Comparison of ENCODE assay signal across 8 cellular contexts in the genomic region with DNA sequence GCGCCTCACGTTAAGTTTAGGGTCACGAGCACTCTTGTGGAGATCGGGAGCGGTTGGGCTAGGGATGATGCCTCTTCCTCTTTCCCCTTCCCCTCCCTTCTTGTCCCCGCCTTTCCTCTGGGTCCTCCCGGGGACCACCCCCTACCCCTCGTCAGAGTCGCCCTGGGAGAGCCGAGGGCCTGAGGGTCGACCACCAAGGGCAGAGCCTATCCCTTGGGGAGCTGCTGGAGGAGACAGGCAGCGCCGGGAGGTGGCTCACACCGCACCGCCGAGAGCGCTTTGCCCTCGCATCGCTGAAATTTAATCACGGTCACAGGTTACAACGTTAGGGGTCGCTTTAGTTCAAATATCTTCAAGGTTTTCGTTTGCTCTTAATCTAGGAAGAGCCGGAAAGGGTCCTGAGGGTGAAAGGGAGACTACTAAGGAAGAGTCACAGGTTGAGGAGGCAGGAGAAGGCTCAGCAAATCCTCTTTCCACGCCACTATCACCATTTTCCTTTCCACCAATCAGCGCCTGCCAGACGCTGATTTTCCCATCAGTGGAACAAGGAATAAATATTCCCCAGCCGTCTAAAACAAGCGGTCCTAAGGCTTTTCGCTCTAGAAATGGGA. TPM values are rescaled to one million over a fixed set of nuclear protein-coding genes. Genes with fewer than 3 reads are reported as not detected.
DNase-seq lines count a peak whose midpoint lies in the region; ATAC-seq lines count a peak whose summit lies in the region.

No MANE protein-coding gene starts in this region.

- DNase-seq in activated T-cell treated with anti-CD3 and anti-CD28 coated beads for 48 hours (ENCODE audit: low read depth) (peak; percentile 15), activated T-cell treated with anti-CD3 and anti-CD28 coated beads for 4 hours (no peak), MG63 (no peak), fibroblast of peridontal ligament (ENCODE audit: extremely low read depth) (peak; percentile 49), GM19240 (ENCODE audit: insufficient read length, low spot score) (no peak)
- no peak for DNase-seq in activated T-cell treated with anti-CD3 and anti-CD28 coated beads, Interleukin-2, amount 50 U/mL, for 4 hours
- DNase-seq in naive thymus-derived CD4-positive, alpha-beta T cell: peak in 4 of 9 donors; percentile 9 to 31 (median 14)

- peaks cover 5 to 15% of the 10 kb centered on the region in 2 donors for H3K4me1 ChIP-seq in naive thymus-derived CD4-positive, alpha-beta T cell (ENCODE audit: control insufficient read depth in 2 of 2, insufficient read depth in 2 of 2, low read length in 2 of 2)

- no peaks in the 10 kb centered on the region for H3K9me3 ChIP-seq in MG63
- H3K9me3 ChIP-seq in naive thymus-derived CD4-positive, alpha-beta T cell (ENCODE audit: control insufficient read depth in 2 of 3, low read length in 3 of 3): no peaks in the 10 kb centered on the region

- POLR2A ChIA-PET in naive thymus-derived CD4-positive, alpha-beta T cell (lab: Charles Lee): no interaction called here

- H3K27ac Mint-ChIP-seq in naive thymus-derived CD4-positive, alpha-beta T cell: peak overlapping the region in 1 of 9 donors; percentile 27

- intact Hi-C loops in naive thymus-derived CD4-positive, alpha-beta T cell (cut with micrococcal nuclease): loop anchor here (2.0 to 5.0 kb wide), 3 partner anchors 57 to 220 kb away; partner anchors contain the start of gene MMRN1 (in 1 of the 2)

- H3K27me3 ChIP-seq in MG63: peaks cover 5% of the 10 kb centered on the region
- H3K27me3 ChIP-seq in naive thymus-derived CD4-positive, alpha-beta T cell (ENCODE audit: control insufficient read depth in 2 of 2, insufficient read depth in 2 of 2, low read length in 2 of 2): peaks cover 3 to 22% of the 10 kb centered on the region in 2 donors

- H3K36me3 Mint-ChIP-seq in activated T-cell treated with anti-CD3 and anti-CD28 coated beads, Interleukin-2, amount 50 U/mL, for 4 hours (ENCODE audit: insufficient read depth): no peaks in the 10 kb centered on the region
- H3K36me3 Mint-ChIP-seq in naive thymus-derived CD4-positive, alpha-beta T cell: peaks cover 0 to 6% (median 0%) of the 10 kb centered on the region in 5 donors

- no peak overlapping the region for H3K27ac ChIP-seq in naive thymus-derived CD4-positive, alpha-beta T cell (ENCODE audit: low read depth, low read length)

- peaks cover 21% of the 10 kb centered on the region for H3K4me1 Mint-ChIP-seq in activated T-cell treated with anti-CD3 and anti-CD28 coated beads, Interleukin-2, amount 50 U/mL, for 4 hours (ENCODE audit: low read depth)
- peaks cover 11 to 32% (median 24%) of the 10 kb centered on the region in 7 donors for H3K4me1 Mint-ChIP-seq in naive thymus-derived CD4-positive, alpha-beta T cell

- H3K36me3 ChIP-seq in MG63: no peaks in the 10 kb centered on the region
- no peaks in the 10 kb centered on the region for H3K36me3 ChIP-seq in naive thymus-derived CD4-positive, alpha-beta T cell (ENCODE audit: control insufficient read depth in 2 of 3, insufficient read depth in 3 of 3, low read length in 3 of 3)

- peak overlapping the region; percentile 60 for H3K4me3 Mint-ChIP-seq in activated T-cell treated with anti-CD3 and anti-CD28 coated beads, Interleukin-2, amount 50 U/mL, for 4 hours
- H3K4me3 Mint-ChIP-seq in naive thymus-derived CD4-positive, alpha-beta T cell: peak overlapping the region; percentile 79 to 88 (median 84)

- peaks cover 55% of the 10 kb centered on the region for H3K27me3 Mint-ChIP-seq in activated T-cell treated with anti-CD3 and anti-CD28 coated beads, Interleukin-2, amount 50 U/mL, for 4 hours (ENCODE audit: low read depth)
- peaks cover 51 to 82% (median 73%) of the 10 kb centered on the region in 5 donors for H3K27me3 Mint-ChIP-seq in naive thymus-derived CD4-positive, alpha-beta T cell

- CTCF ChIA-PET in naive thymus-derived CD4-positive, alpha-beta T cell (lab: Charles Lee): interaction anchor here (0.7 kb wide), 1 partner anchor 50 kb away, joined by 3 read pairs; no protein-coding TSS in a partner anchor

- no peaks in the 10 kb centered on the region for H3K9me3 Mint-ChIP-seq in activated T-cell treated with anti-CD3 and anti-CD28 coated beads, Interleukin-2, amount 50 U/mL, for 4 hours
- H3K9me3 Mint-ChIP-seq in naive thymus-derived CD4-positive, alpha-beta T cell: peaks cover 0 to 3% (median 0%) of the 10 kb centered on the region in 11 donors

- H3K4me3 ChIP-seq in MG63: peak overlapping the region; percentile 39
- peak overlapping the region; percentile 45 for H3K4me3 ChIP-seq in naive thymus-derived CD4-positive, alpha-beta T cell (ENCODE audit: low read length)

- ATAC-seq in activated T-cell treated with anti-CD3 and anti-CD28 coated beads, Interleukin-2, amount 50 U/mL, for 4 hours: peak; percentile 58 to 70
- peak; percentile 55 for ATAC-seq in naive thymus-derived CD4-positive, alpha-beta T cell
- ATAC-seq in HG03097 (IDR thresholded peaks at IDR 0.05; ENCODE audit: low FRiP score, unreplicated experiment): no peak

RNA-seq across cellular contexts. Expression of gene SNCA, which starts 0.5 kb away (rescaled TPM):
- not detected in 2 replicates for total RNA-seq in MG63 (2014; rRNA removed; shearing (Covaris generic); ENCODE audit: low replicate concordance)
- 1 to 10 TPM in 1 of 3 donors, under 1 TPM in 2; 0.37 to 1.2 (median 0.60) TPM for total RNA-seq in activated T-cell treated with anti-CD3 and anti-CD28 coated beads, Interleukin-2, amount 50 U/mL, for 4 hours
- total RNA-seq in naive thymus-derived CD4-positive, alpha-beta T cell: 1 to 10 TPM in 2 of 5 experiments, under 1 TPM in 3; 0.49 to 3.0 (median 0.57) TPM
- 1 to 10 TPM in 1 of 2 donors, not detected in 1; 2.3 TPM for polyA plus RNA-seq in naive thymus-derived CD4-positive, alpha-beta T cell

RNA-seq across cellular contexts. Expression of gene MMRN1, which starts 57.2 kb away (rescaled TPM):
- not detected in 2 replicates for total RNA-seq in MG63 (2014; rRNA removed; shearing (Covaris generic); ENCODE audit: low replicate concordance)
- under 1 TPM; 0.18 to 0.23 (median 0.19) TPM for total RNA-seq in activated T-cell treated with anti-CD3 and anti-CD28 coated beads, Interleukin-2, amount 50 U/mL, for 4 hours
- total RNA-seq in naive thymus-derived CD4-positive, alpha-beta T cell: 1 to 10 TPM in 1 of 5 experiments, under 1 TPM in 4; 0.16 to 1.1 (median 0.51) TPM
- 1 to 10 TPM in 1 of 2 donors, under 1 TPM in 1; 0.73 to 2.2 TPM for polyA plus RNA-seq in naive thymus-derived CD4-positive, alpha-beta T cell

Comparison
In these comparisons a context has a peak if more than half of its experiments do, and no peak if none do; other contexts are left out.
1. DNase-seq: peak in activated T-cell treated with anti-CD3 and anti-CD28 coated beads for 48 hours (single experiment) and fibroblast of peridontal ligament (single experiment); none in activated T-cell treated with anti-CD3 and anti-CD28 coated beads for 4 hours (single experiment), MG63 (single experiment), activated T-cell treated with anti-CD3 and anti-CD28 coated beads, Interleukin-2, amount 50 U/mL, for 4 hours (single experiment) and GM19240 (single experiment).